ENCODE assay signal across 1 cellular context in genomic region chr2:120246546-120247300, GRCh38.
TF ChIP-seq lines count a peak whose summit lies in the region.

No MANE protein-coding gene starts in this region.

TF ChIP-seq in K562, 482 proteins besides CTCF, POLR2A, EP300 and RAD21 (continued from another document):
- peak; percentile 10; the same call in 1 of the 2 replicates for TF ChIP-seq VEZF1 (CRISPR knock-in tag; IDR thresholded peaks at IDR 0.05)
- peak; percentile 25; the same call in 1 of the 2 replicates for TF ChIP-seq CBFA2T2 (conservative IDR thresholded peaks at IDR 0.05)
- TF ChIP-seq THAP7 (CRISPR knock-in tag; IDR thresholded peaks at IDR 0.05) = no peak
- peak; percentile 86 for TF ChIP-seq ZNF263 (CRISPR knock-in tag; IDR thresholded peaks at IDR 0.05; ENCODE audit: borderline replicate concordance)
- peak; percentile 59 to 71 for TF ChIP-seq NRF1 (conservative IDR thresholded peaks at IDR 0.05 in 1 of 2, IDR thresholded peaks at IDR 0.05 in 1 of 2)
TF ChIP-seq in K562: peak in this region for 8.
